In genomic region chr3:158912621-158913020, GRCh38 we compare ENCODE assay signal across 31 cellular contexts.
"Had no signal": no experiment of that assay in that cellular context is flagged by ENCODE, and none has a peak within 500 bp of the region (broad histone marks: within the 10 kb centered on the region; RNA-seq: fewer than 3 reads in every experiment).

No MANE protein-coding gene starts in this region.

- H3K4me3 ChIP-seq: adrenal gland, coronary artery, heart left ventricle, lower lobe of right lung, neural progenitor cell, spleen, suprapubic skin, tibial artery, upper lobe of right lung had no signal

- H2AFZ ChIP-seq: neural progenitor cell had no signal

- H3K4me2 ChIP-seq: neural progenitor cell had no signal

- H3K9me3 Mint-ChIP-seq: activated naive CD8-positive, alpha-beta T cell treated with anti-CD3 and anti-CD28 coated beads for 36 hours; effector memory CD8-positive, alpha-beta T cell; natural killer cell; neural progenitor cell; WTC11 had no signal

- H3K4me1 Mint-ChIP-seq: activated CD4-positive, alpha-beta T cell treated with anti-CD3 and anti-CD28 coated beads for 36 hours; activated CD8-positive, alpha-beta memory T cell treated with anti-CD3 and anti-CD28 coated beads, Interleukin-2, amount 10 ng/mL, durations not matched to agents 7 days and 5 days; activated naive CD8-positive, alpha-beta T cell treated with anti-CD3 and anti-CD28 coated beads for 36 hours; immature natural killer cell; natural killer cell; T-helper 17 cell had no signal

- H3K4me1 ChIP-seq: adrenal gland, lower lobe of right lung, spleen, suprapubic skin, tibial artery, upper lobe of right lung had no signal

- H3K9ac ChIP-seq: neural progenitor cell had no signal

- H3K9me3 ChIP-seq: adrenal gland, heart left ventricle, lower lobe of right lung, spleen, suprapubic skin, tibial artery, upper lobe of right lung had no signal

- H3K27ac ChIP-seq: adrenal gland, coronary artery, heart left ventricle, lower lobe of right lung, neural progenitor cell, spleen, suprapubic skin, tibial artery, upper lobe of right lung had no signal

- H3K4me3 Mint-ChIP-seq: activated CD4-positive, alpha-beta T cell treated with anti-CD3 and anti-CD28 coated beads for 36 hours; activated CD8-positive, alpha-beta memory T cell treated with anti-CD3 and anti-CD28 coated beads, Interleukin-2, amount 10 ng/mL, durations not matched to agents 7 days and 5 days; activated CD8-positive, alpha-beta T cell treated with anti-CD3 and anti-CD28 coated beads, Interleukin-2, amount 10 ng/mL, durations not matched to agents 7 days and 5 days; activated naive CD8-positive, alpha-beta T cell treated with anti-CD3 and anti-CD28 coated beads for 36 hours; brain; effector memory CD8-positive, alpha-beta T cell; immature natural killer cell; natural killer cell; neural progenitor cell; T-helper 17 cell; WTC11 had no signal

- DNase-seq: activated CD4-positive, alpha-beta T cell treated with anti-CD3 and anti-CD28 coated beads for 36 hours; activated CD8-positive, alpha-beta memory T cell treated with anti-CD3 and anti-CD28 coated beads, Interleukin-2, amount 10 ng/mL, durations not matched to agents 7 days and 5 days; activated CD8-positive, alpha-beta T cell treated with anti-CD3 and anti-CD28 coated beads, Interleukin-2, amount 10 ng/mL, durations not matched to agents 7 days and 5 days; activated effector memory CD4-positive, alpha-beta T cell treated with Interleukin-2 at 50 U/mL for 16 hours; activated naive CD4-positive, alpha-beta T cell treated with Interleukin-2 at 50 U/mL for 16 hours; activated naive CD8-positive, alpha-beta T cell treated with anti-CD3 and anti-CD28 coated beads for 36 hours; activated T-cell treated with anti-CD3 and anti-CD28 coated beads for 4 hours; adrenal gland; aorta; effector memory CD8-positive, alpha-beta T cell; heart left ventricle; hypothalamus; immature natural killer cell; kidney; lower lobe of right lung; mesenchymal stem cell; natural killer cell; occipital lobe; right cardiac atrium; spleen; stimulated activated naive CD4-positive, alpha-beta T cell; T-helper 17 cell; T1000; tibial artery; upper lobe of right lung had no signal

- H3K36me3 ChIP-seq: adrenal gland, heart left ventricle, lower lobe of right lung, neural progenitor cell, spleen, suprapubic skin, tibial artery, upper lobe of right lung had no signal

- H3K27ac Mint-ChIP-seq: activated CD4-positive, alpha-beta T cell treated with anti-CD3 and anti-CD28 coated beads for 36 hours; activated CD8-positive, alpha-beta memory T cell treated with anti-CD3 and anti-CD28 coated beads, Interleukin-2, amount 10 ng/mL, durations not matched to agents 7 days and 5 days; activated CD8-positive, alpha-beta T cell treated with anti-CD3 and anti-CD28 coated beads, Interleukin-2, amount 10 ng/mL, durations not matched to agents 7 days and 5 days; activated naive CD8-positive, alpha-beta T cell treated with anti-CD3 and anti-CD28 coated beads for 36 hours; brain; effector memory CD8-positive, alpha-beta T cell; immature natural killer cell; natural killer cell; neural progenitor cell; T-helper 17 cell; WTC11 had no signal

- H3K27me3 Mint-ChIP-seq: activated CD8-positive, alpha-beta memory T cell treated with anti-CD3 and anti-CD28 coated beads, Interleukin-2, amount 10 ng/mL, durations not matched to agents 7 days and 5 days; activated naive CD8-positive, alpha-beta T cell treated with anti-CD3 and anti-CD28 coated beads for 36 hours had no signal

- H3K36me3 Mint-ChIP-seq: activated CD8-positive, alpha-beta memory T cell treated with anti-CD3 and anti-CD28 coated beads, Interleukin-2, amount 10 ng/mL, durations not matched to agents 7 days and 5 days; activated naive CD8-positive, alpha-beta T cell treated with anti-CD3 and anti-CD28 coated beads for 36 hours; brain; immature natural killer cell; natural killer cell; neural progenitor cell; WTC11 had no signal

- ATAC-seq: activated CD4-positive, alpha-beta T cell treated with anti-CD3 and anti-CD28 coated beads for 36 hours; activated CD8-positive, alpha-beta memory T cell treated with anti-CD3 and anti-CD28 coated beads, Interleukin-2, amount 10 ng/mL, durations not matched to agents 7 days and 5 days; activated CD8-positive, alpha-beta T cell treated with anti-CD3 and anti-CD28 coated beads, Interleukin-2, amount 10 ng/mL, durations not matched to agents 7 days and 5 days; effector memory CD8-positive, alpha-beta T cell; heart left ventricle; left lobe of liver; lower lobe of right lung; natural killer cell; right cardiac atrium; T-helper 17 cell; upper lobe of right lung had no signal

- H3K27me3 ChIP-seq: adrenal gland, heart left ventricle, neural progenitor cell, spleen, suprapubic skin, tibial artery, upper lobe of right lung had no signal
